ENCODE assay signal across 13 cellular contexts in genomic region chr7:135291809-135292253, GRCh38. TPM values are rescaled to one million over a fixed set of nuclear protein-coding genes. Genes with fewer than 3 reads are reported as not detected.
A peak's percentile ranks its signal among the peaks of the same experiment; 100 is the strongest.
DNase-seq lines count a peak whose midpoint lies in the region; ATAC-seq and TF ChIP-seq lines count a peak whose summit lies in the region.
"Had no signal": no experiment of that assay in that cellular context is flagged by ENCODE, and none has a peak within 500 bp of the region (broad histone marks: within the 10 kb centered on the region; RNA-seq: fewer than 3 reads in every experiment).

No MANE protein-coding gene starts in this region.

- H3K4me3 ChIP-seq in AG10803 (ENCODE audit: low read length) (no peak overlapping the region), fibroblast of the aortic adventitia (ENCODE audit: low read depth, low read length) (no peak overlapping the region), left ventricle myocardium inferior (no peak overlapping the region)
- H3K4me3 ChIP-seq: body of pancreas had no signal

- no peak for ATAC-seq in GM18520 (IDR thresholded peaks at IDR 0.05; ENCODE audit: unreplicated experiment)
- ATAC-seq: body of pancreas had no signal

- H3K36me3 ChIP-seq in left ventricle myocardium inferior = no peaks in the 10 kb centered on the region

- no peaks in the 10 kb centered on the region for H3K27me3 ChIP-seq in left ventricle myocardium inferior (ENCODE audit: low read depth)
- H3K27me3 ChIP-seq: body of pancreas had no signal

- no peaks in the 10 kb centered on the region for H3K4me1 ChIP-seq in left ventricle myocardium inferior
- H3K4me1 ChIP-seq: body of pancreas had no signal

- peak; percentile 18 for DNase-seq in AG10803 (ENCODE audit: low read depth)
- peak; percentile 95 for DNase-seq in HPDE6-E6E7 (ENCODE audit: extremely low spot score)
- peak; percentile 10 for DNase-seq in RPMI7951 (ENCODE audit: low read depth)
- peak; percentile 75 for DNase-seq in fibroblast of the aortic adventitia (ENCODE audit: low read depth)
- DNase-seq in HuH-7.5 (ENCODE audit: low spot score) = no peak
- no peak for DNase-seq in left ventricle myocardium inferior
- DNase-seq in GF-D8 (lab: John Stamatoyannopoulos, UW) = no peak
- DNase-seq: body of pancreas; NCI-H1105; small intestine; stimulated activated naive B cell treated with anti-CD40 and anti-IgM and Interleukin-4, amounts not matched to agents 10 μg/mL and 1 μg/mL and 100 μg/mL, for 72 hours had no signal

- intact Hi-C loops in left ventricle myocardium inferior (cut with micrococcal nuclease) = no loop called here

- H3K27ac ChIP-seq in left ventricle myocardium inferior (replicated peaks) = no peak overlapping the region
- H3K27ac ChIP-seq: body of pancreas had no signal

- TF ChIP-seq CTCF in AG10803 (conservative IDR thresholded peaks at IDR 0.05; ENCODE audit: low read length) (no peak), fibroblast of the aortic adventitia (IDR thresholded peaks at IDR 0.05; ENCODE audit: insufficient read depth, low read length) (no peak), left ventricle myocardium inferior (IDR thresholded peaks at IDR 0.05; ENCODE audit: borderline replicate concordance) (no peak)

- H3K9me3 ChIP-seq in left ventricle myocardium inferior (replicated peaks) = peaks cover 6% of the 10 kb centered on the region
- H3K9me3 ChIP-seq: body of pancreas had no signal

RNA-seq across cellular contexts. Expression of gene STRA8, which starts 58.2 kb away (rescaled TPM):
- total RNA-seq in RPMI7951 (2014; rRNA removed; shearing (Covaris generic)) = not detected in 2 replicates
- total RNA-seq in fibroblast of the aortic adventitia (ENCODE audit: low replicate concordance) (not detected in 2 replicates), left ventricle myocardium inferior (not detected)
- total RNA-seq: body of pancreas, frontal cortex had no signal

Comparison
In these comparisons a context has a peak if more than half of its experiments do, and no peak if none do; other contexts are left out.
1. DNase-seq: peak in AG10803 (single experiment), HPDE6-E6E7 (single experiment), RPMI7951 (single experiment) and fibroblast of the aortic adventitia (single experiment); none in HuH-7.5 (single experiment), left ventricle myocardium inferior (single experiment) and GF-D8 (single experiment).